ENCODE assay signal across 8 cellular contexts in genomic region chr7:90596745-90597526, GRCh38. TPM values are rescaled to one million over a fixed set of nuclear protein-coding genes. Genes with fewer than 3 reads are reported as not detected.
DNase-seq lines count a peak whose midpoint lies in the region; ATAC-seq, FAIRE-seq and TF ChIP-seq lines count a peak whose summit lies in the region.

No MANE protein-coding gene starts in this region.

- H3K4me1 ChIP-seq in right lobe of liver: peaks cover 0 to 7% (median 3%) of the 10 kb centered on the region in 4 donors
- H3K4me1 ChIP-seq in thyroid gland: peaks cover 3 to 5% of the 10 kb centered on the region in 2 donors

- intact Hi-C loops in right lobe of liver (cut with DNase I): no loop called here
- intact Hi-C loops in thyroid gland (cut with DNase I): no loop called here

- TF ChIP-seq POLR2A in right lobe of liver (IDR thresholded peaks at IDR 0.05): no peak
- TF ChIP-seq POLR2A in thyroid gland (IDR thresholded peaks at IDR 0.05): peak in 1 of 2 donors; percentile 42

- H3K9me3 ChIP-seq in right lobe of liver (no peaks in the 10 kb centered on the region), thyroid gland (no peaks in the 10 kb centered on the region)

- H3K36me3 ChIP-seq in bronchial epithelial cell (ENCODE audit: control insufficient read depth, insufficient read depth, low read length) (no peaks in the 10 kb centered on the region), right lobe of liver (no peaks in the 10 kb centered on the region), thyroid gland (no peaks in the 10 kb centered on the region)

- H3K4me3 Mint-ChIP-seq in activated naive CD4-positive, alpha-beta T cell treated with anti-CD3 and anti-CD28 coated beads, Interleukin-2, amount 50 U/mL, for 24 hours: peak overlapping the region; percentile 63

- peaks cover 7% of the 10 kb centered on the region for H3K4me1 Mint-ChIP-seq in activated naive CD4-positive, alpha-beta T cell treated with anti-CD3 and anti-CD28 coated beads, Interleukin-2, amount 50 U/mL, for 24 hours

- FAIRE-seq in bronchial epithelial cell (lab: Jason Lieb, UNC): no peak

- H3K27ac ChIP-seq in right lobe of liver (peak overlapping the region; percentile 87 to 91 (median 89)), thyroid gland (peak overlapping the region; percentile 43 to 82 (median 82))

- no peaks in the 10 kb centered on the region for H3K27me3 ChIP-seq in bronchial epithelial cell (ENCODE audit: control insufficient read depth, insufficient read depth, low read length)
- H3K27me3 ChIP-seq in right lobe of liver: no peaks in the 10 kb centered on the region
- H3K27me3 ChIP-seq in thyroid gland: no peaks in the 10 kb centered on the region

- WGBS in right lobe of liver (ENCODE audit: insufficient coverage, low coverage, low lambda C conversion rate, missing lambda C conversion rate): 1% methylated on average over 25 of the region's 41 CpGs
- 1% methylated on average over 28 to 41 of the region's 41 CpGs for WGBS in thyroid gland, 2 donors

- DNase-seq in activated naive CD4-positive, alpha-beta T cell (lab: John Stamatoyannopoulos, UW): no peak
- no peak for DNase-seq in HFF-Myc (ENCODE audit: extremely low read depth, low read depth)
- DNase-seq in NCI-H1092 treated with DMSO at 0.1 percent for 48 hours (lab: John Stamatoyannopoulos, UW): peak; percentile 79
- peak; percentile 29 for DNase-seq in bronchial epithelial cell (ENCODE audit: low read depth)
- DNase-seq in right lobe of liver: no peak
- DNase-seq in thyroid gland: peak; percentile 20 to 33

- no peaks in the 10 kb centered on the region for H3K36me3 Mint-ChIP-seq in activated naive CD4-positive, alpha-beta T cell treated with anti-CD3 and anti-CD28 coated beads, Interleukin-2, amount 50 U/mL, for 24 hours

- H3K4me3 ChIP-seq in HFF-Myc (replicated peaks; ENCODE audit: low read depth, low read length) (peak overlapping the region; percentile 93), bronchial epithelial cell (ENCODE audit: low read depth, low read length) (peak overlapping the region; percentile 72), right lobe of liver (peak overlapping the region; percentile 74 to 81 (median 78)), thyroid gland (replicated peaks in 1 of 3) (peak overlapping the region; percentile 33 to 70 (median 68))

- H3K9me3 Mint-ChIP-seq in activated naive CD4-positive, alpha-beta T cell treated with anti-CD3 and anti-CD28 coated beads, Interleukin-2, amount 50 U/mL, for 24 hours: no peaks in the 10 kb centered on the region

- peaks cover 46% of the 10 kb centered on the region for H3K27me3 Mint-ChIP-seq in activated naive CD4-positive, alpha-beta T cell treated with anti-CD3 and anti-CD28 coated beads, Interleukin-2, amount 50 U/mL, for 24 hours

- peak; percentile 21 to 26 (median 24) for ATAC-seq in right lobe of liver
- no peak for ATAC-seq in activated CD4-positive, CD25-positive, alpha-beta regulatory T cell treated with anti-CD3 and anti-CD28 coated beads, Interleukin-2, amount 50 U/mL, for 24 hours

- no peak overlapping the region for H3K27ac Mint-ChIP-seq in activated naive CD4-positive, alpha-beta T cell treated with anti-CD3 and anti-CD28 coated beads, Interleukin-2, amount 50 U/mL, for 24 hours

- no peak for TF ChIP-seq CTCF in HFF-Myc (IDR thresholded peaks at IDR 0.05; ENCODE audit: low read depth, low read length, missing control alignments)
- TF ChIP-seq CTCF in bronchial epithelial cell (IDR thresholded peaks at IDR 0.05; ENCODE audit: insufficient read depth, low read length, severe bottlenecking): no peak
- no peak for TF ChIP-seq CTCF in right lobe of liver (IDR thresholded peaks at IDR 0.05)
- TF ChIP-seq CTCF in thyroid gland (IDR thresholded peaks at IDR 0.05): no peak

RNA-seq across cellular contexts. Expression of gene CDK14, which starts 0.8 kb away (rescaled TPM):
- 7.3 and 8.7 TPM in 2 replicates for total RNA-seq in bronchial epithelial cell
- total RNA-seq in right lobe of liver: 10 to 100 TPM; 12.6 to 28.7 (median 17.9) TPM
- total RNA-seq in thyroid gland: 10 to 100 TPM; 29.3 to 37.8 (median 33.0) TPM

Comparison
In these comparisons a context has a peak if more than half of its experiments do, and no peak if none do; other contexts are left out.
1. DNase-seq: peak in NCI-H1092 treated with DMSO at 0.1 percent for 48 hours (single experiment), bronchial epithelial cell (single experiment) and thyroid gland (2 of 2); none in activated naive CD4-positive, alpha-beta T cell (0 of 4), HFF-Myc (single experiment) and right lobe of liver (0 of 3).
2. ATAC-seq: peak in right lobe of liver (4 of 4); none in activated CD4-positive, CD25-positive, alpha-beta regulatory T cell treated with anti-CD3 and anti-CD28 coated beads, Interleukin-2, amount 50 U/mL, for 24 hours (0 of 2).
3. Peak in every context shown above with its lines, with median percentiles within 50 percentile points of each other: H3K4me3 ChIP-seq.